Comparison of ENCODE assay signal across 37 cellular contexts in genomic region chr20:4699957-4700356, GRCh38. TPM values are rescaled to one million over a fixed set of nuclear protein-coding genes. Genes with fewer than 3 reads are reported as not detected.
"Had no signal": no experiment of that assay in that cellular context is flagged by ENCODE, and none has a peak within 500 bp of the region (broad histone marks: within the 10 kb centered on the region; RNA-seq: fewer than 3 reads in every experiment).

No MANE protein-coding gene starts in this region.

- H3K27ac ChIP-seq: brain microvascular endothelial cell, coronary artery, esophagus squamous epithelium, gastroesophageal sphincter, heart right ventricle, WERI-Rb-1 had no signal

- H3K4me3 Mint-ChIP-seq: activated B cell treated with CpG ODN at 0.5 μM for 24 hours; activated CD4-positive, alpha-beta T cell treated with anti-CD3 and anti-CD28 coated beads, Interleukin-2, amount 10 ng/mL, durations not matched to agents 7 days and 5 days; activated CD8-positive, alpha-beta T cell treated with anti-CD3 and anti-CD28 coated beads for 36 hours; activated naive CD8-positive, alpha-beta T cell; activated T-cell treated with anti-CD3 and anti-CD28 coated beads, Interleukin-2, amount 50 U/mL, for 24 hours; activated T-helper 17 cell treated with anti-CD3 and anti-CD28 coated beads, Interleukin-2, amount 50 U/mL, for 72 hours; central memory CD8-positive, alpha-beta T cell; dendritic cell treated with granulocyte-macrophage colony-stimulating factor and Interleukin-4, amounts not matched to agents 40 ng/mL and 50 ng/mL, for 4 days; T-helper 17 cell; T-helper 2 cell treated with Interferon-gamma antibody and Interleukin-4, amounts not matched to agents 5 μg/mL and 100 μg/mL, for 36 hours had no signal

- H3K9me3 Mint-ChIP-seq: activated B cell treated with CpG ODN at 0.5 μM for 24 hours; activated CD4-positive, alpha-beta T cell treated with anti-CD3 and anti-CD28 coated beads, Interleukin-2, amount 10 ng/mL, durations not matched to agents 7 days and 5 days; activated CD8-positive, alpha-beta T cell treated with anti-CD3 and anti-CD28 coated beads for 36 hours; activated T-cell treated with anti-CD3 and anti-CD28 coated beads, Interleukin-2, amount 50 U/mL, for 24 hours; activated T-helper 17 cell treated with anti-CD3 and anti-CD28 coated beads, Interleukin-2, amount 50 U/mL, for 72 hours; central memory CD8-positive, alpha-beta T cell; dendritic cell treated with granulocyte-macrophage colony-stimulating factor and Interleukin-4, amounts not matched to agents 40 ng/mL and 50 ng/mL, for 4 days; T-helper 2 cell treated with Interferon-gamma antibody and Interleukin-4, amounts not matched to agents 5 μg/mL and 100 μg/mL, for 36 hours had no signal

- DNase-seq: activated B cell treated with CpG ODN at 0.5 μM for 24 hours; activated CD4-positive, alpha-beta T cell treated with anti-CD3 and anti-CD28 coated beads, Interleukin-2, amount 10 ng/mL, durations not matched to agents 7 days and 5 days; activated CD4-positive, alpha-beta T cell treated with anti-CD3 and anti-CD28 coated beads, Interleukin-2, amount 50 U/mL, for 4 hours; activated CD8-positive, alpha-beta memory T cell treated with anti-CD3 and anti-CD28 coated beads, Interleukin-2, amount 50 U/mL, for 48 hours; activated CD8-positive, alpha-beta T cell treated with anti-CD3 and anti-CD28 coated beads for 36 hours; activated effector memory CD4-positive, alpha-beta T cell treated with Interleukin-2 at 50 U/mL for 16 hours; activated gamma-delta T cell treated with Interleukin-2 at 50 U/mL for 16 hours; activated naive CD4-positive, alpha-beta T cell treated with anti-CD3 and anti-CD28 coated beads, Interleukin-2, amount 50 U/mL, for 16 hours; activated naive CD4-positive, alpha-beta T cell treated with Interleukin-2 at 50 U/mL for 16 hours; activated T-cell treated with anti-CD3 and anti-CD28 coated beads for 4 hours; activated T-cell treated with anti-CD3 and anti-CD28 coated beads, Interleukin-2, amount 50 U/mL, for 24 hours; amniotic stem cell; anterior cingulate cortex; brain microvascular endothelial cell; dorsolateral prefrontal cortex; effector memory CD4-positive, alpha-beta T cell; esophagus squamous epithelium; foreskin melanocyte; heart right ventricle; T-helper 1 cell; T-helper 17 cell; T1000; WERI-Rb-1 had no signal

- H3K4me3 ChIP-seq: coronary artery, dorsolateral prefrontal cortex, esophagus squamous epithelium, gastroesophageal sphincter, heart right ventricle had no signal

- H3K27ac Mint-ChIP-seq: activated B cell treated with CpG ODN at 0.5 μM for 24 hours; activated CD4-positive, alpha-beta T cell treated with anti-CD3 and anti-CD28 coated beads, Interleukin-2, amount 10 ng/mL, durations not matched to agents 7 days and 5 days; activated CD8-positive, alpha-beta T cell treated with anti-CD3 and anti-CD28 coated beads for 36 hours; activated T-cell treated with anti-CD3 and anti-CD28 coated beads, Interleukin-2, amount 50 U/mL, for 24 hours; activated T-helper 17 cell treated with anti-CD3 and anti-CD28 coated beads, Interleukin-2, amount 50 U/mL, for 72 hours; dendritic cell treated with granulocyte-macrophage colony-stimulating factor and Interleukin-4, amounts not matched to agents 40 ng/mL and 50 ng/mL, for 4 days; T-helper 17 cell; T-helper 2 cell treated with Interferon-gamma antibody and Interleukin-4, amounts not matched to agents 5 μg/mL and 100 μg/mL, for 36 hours had no signal

- H3K27me3 ChIP-seq: brain microvascular endothelial cell, dorsolateral prefrontal cortex, gastroesophageal sphincter, heart right ventricle had no signal

- FAIRE-seq: astrocyte had no signal

- H3K9me3 ChIP-seq: esophagus squamous epithelium, gastroesophageal sphincter, heart right ventricle had no signal

- H3K27me3 Mint-ChIP-seq: activated B cell treated with CpG ODN at 0.5 μM for 24 hours; activated CD4-positive, alpha-beta T cell treated with anti-CD3 and anti-CD28 coated beads, Interleukin-2, amount 10 ng/mL, durations not matched to agents 7 days and 5 days; activated CD8-positive, alpha-beta T cell treated with anti-CD3 and anti-CD28 coated beads for 36 hours; activated naive CD8-positive, alpha-beta T cell; activated T-cell treated with anti-CD3 and anti-CD28 coated beads, Interleukin-2, amount 50 U/mL, for 24 hours; activated T-helper 17 cell treated with anti-CD3 and anti-CD28 coated beads, Interleukin-2, amount 50 U/mL, for 72 hours; central memory CD8-positive, alpha-beta T cell; dendritic cell treated with granulocyte-macrophage colony-stimulating factor and Interleukin-4, amounts not matched to agents 40 ng/mL and 50 ng/mL, for 4 days; T-helper 17 cell had no signal

- ATAC-seq: activated CD4-positive, CD25-positive, alpha-beta regulatory T cell treated with anti-CD3 and anti-CD28 coated beads, Interleukin-2, amount 50 U/mL, for 24 hours; activated CD8-positive, alpha-beta T cell treated with anti-CD3 and anti-CD28 coated beads for 36 hours; activated T-helper 17 cell treated with anti-CD3 and anti-CD28 coated beads, Interleukin-2, amount 50 U/mL, for 72 hours; gastroesophageal sphincter; T-helper 17 cell had no signal

RNA-seq across cellular contexts. Expression of gene PRND, which starts 21.8 kb away (rescaled TPM):
- total RNA-seq: activated B cell treated with CpG ODN at 0.5 μM for 24 hours; activated CD4-positive, alpha-beta T cell treated with anti-CD3 and anti-CD28 coated beads, Interleukin-2, amount 10 ng/mL, durations not matched to agents 7 days and 5 days; activated CD8-positive, alpha-beta memory T cell treated with anti-CD3 and anti-CD28 coated beads for 36 hours; activated CD8-positive, alpha-beta T cell treated with anti-CD3 and anti-CD28 coated beads for 36 hours; activated T-helper 17 cell treated with anti-CD3 and anti-CD28 coated beads, Interleukin-2, amount 50 U/mL, for 72 hours; astrocyte; bronchial epithelial cell; esophagus squamous epithelium; fibroblast of lung; fibroblast of villous mesenchyme; gastroesophageal sphincter; T-helper 17 cell had no signal
- polyA plus RNA-seq: esophagus, fibroblast of lung, heart right ventricle had no signal
